In genomic region chr6:97594834-97595233, GRCh38 we compare ENCODE assay signal across 15 cellular contexts.
DNase-seq lines count a peak whose midpoint lies in the region; ATAC-seq and TF ChIP-seq lines count a peak whose summit lies in the region.
"Had no signal": no experiment of that assay in that cellular context is flagged by ENCODE, and none has a peak within 500 bp of the region (broad histone marks: within the 10 kb centered on the region; RNA-seq: fewer than 3 reads in every experiment).

No MANE protein-coding gene starts in this region.

- no peak overlapping the region for H3K4me3 Mint-ChIP-seq in chondrocyte (ENCODE audit: unreplicated experiment)

- no peaks in the 10 kb centered on the region for H3K9me3 Mint-ChIP-seq in chondrocyte (ENCODE audit: low read depth)

- ATAC-seq in HG02970 (IDR thresholded peaks at IDR 0.05; ENCODE audit: low FRiP score, unreplicated experiment) = no peak
- ATAC-seq: HCT116 had no signal

- peaks cover 4% of the 10 kb centered on the region for H3K27me3 Mint-ChIP-seq in chondrocyte (ENCODE audit: low read depth)

- peak overlapping the region; percentile 79 for H3K27ac Mint-ChIP-seq in chondrocyte (ENCODE audit: unreplicated experiment)

- H3K4me1 Mint-ChIP-seq in chondrocyte (ENCODE audit: low read depth) = peaks cover 17% of the 10 kb centered on the region

- DNase-seq in AG20443 (ENCODE audit: low spot score) (peak; percentile 27), HT1080 (ENCODE audit: low read depth) (peak; percentile 81), chondrocyte (ENCODE audit: low spot score) (no peak), left kidney (ENCODE audit: low read depth, low spot score) (peak; percentile 68), NCI-H2227 (lab: John Stamatoyannopoulos, UW; ENCODE audit: unreplicated experiment) (no peak), cerebellar cortex (ENCODE audit: low spot score) (no peak)
- DNase-seq in activated CD8-positive, alpha-beta memory T cell treated with anti-CD3 and anti-CD28 coated beads, Interleukin-2, amount 50 U/mL, for 4 hours = no peak
- DNase-seq: activated naive CD4-positive, alpha-beta T cell treated with anti-CD3 and anti-CD28 coated beads, Interleukin-2, amount 50 U/mL, for 16 hours; BE2C; cortex of kidney; NCI-H146; NCI-H774; stomach had no signal

- no peaks in the 10 kb centered on the region for H3K36me3 Mint-ChIP-seq in chondrocyte (ENCODE audit: low read depth)

- TF ChIP-seq CTCF in chondrocyte (IDR thresholded peaks at IDR 0.05) = no peak

Comparison
In these comparisons a context has a peak if more than half of its experiments do, and no peak if none do; other contexts are left out.
1. DNase-seq: peak in AG20443 (single experiment), HT1080 (single experiment) and left kidney (single experiment); none in chondrocyte (single experiment), NCI-H2227 (single experiment), activated CD8-positive, alpha-beta memory T cell treated with anti-CD3 and anti-CD28 coated beads, Interleukin-2, amount 50 U/mL, for 4 hours (single experiment) and cerebellar cortex (single experiment).